In the genomic region with DNA sequence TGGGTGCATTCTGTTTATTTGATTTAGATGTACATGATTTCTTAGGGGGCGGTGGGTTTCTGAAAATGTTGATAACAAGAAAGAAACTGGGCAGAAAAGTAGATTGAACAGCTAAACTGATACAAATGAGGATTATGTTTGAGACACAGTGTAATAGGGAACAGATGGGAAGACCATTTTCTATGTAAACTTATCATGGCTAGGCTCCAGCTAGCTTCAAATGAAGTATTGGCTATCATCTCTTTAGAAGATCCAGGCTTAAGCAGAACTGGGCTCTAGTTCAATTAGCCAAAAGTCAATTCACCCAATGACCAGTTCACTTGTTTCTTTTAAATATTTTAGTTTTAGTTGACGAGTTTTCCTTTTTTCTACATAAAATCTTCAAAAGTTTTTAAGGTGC, we compare ENCODE assay signal across 21 cellular contexts.
"Had no signal": no experiment of that assay in that cellular context is flagged by ENCODE, and none has a peak within 500 bp of the region (broad histone marks: within the 10 kb centered on the region; RNA-seq: fewer than 3 reads in every experiment).

No MANE protein-coding gene starts in this region.

- FAIRE-seq: astrocyte, colon, keratinocyte had no signal

- H3K9me3 ChIP-seq: adrenal gland had no signal

- ATAC-seq: activated T-helper 17 cell treated with anti-CD3 and anti-CD28 coated beads, Interleukin-2, amount 50 U/mL, for 72 hours; effector memory CD8-positive, alpha-beta T cell; left colon; right cardiac atrium; WTC11 had no signal

- H3K4me1 ChIP-seq: adrenal gland, esophagus squamous epithelium, parathyroid adenoma, tibial artery had no signal

- H3K36me3 ChIP-seq: adrenal gland, esophagus squamous epithelium, tibial artery had no signal

- H3K27ac ChIP-seq: adrenal gland, dorsolateral prefrontal cortex, esophagus squamous epithelium, parathyroid adenoma, tibial artery had no signal

- DNase-seq: activated CD8-positive, alpha-beta memory T cell treated with anti-CD3 and anti-CD28 coated beads for 24 hours; activated CD8-positive, alpha-beta memory T cell treated with anti-CD3 and anti-CD28 coated beads, Interleukin-2, amount 50 U/mL, for 4 hours; activated T-cell treated with anti-CD3 and anti-CD28 coated beads, Interleukin-2, amount 50 U/mL, for 24 hours; adrenal gland; central memory CD4-positive, alpha-beta T cell; dorsolateral prefrontal cortex; effector memory CD8-positive, alpha-beta T cell; esophagus squamous epithelium; left colon; nephron progenitor cell; right cardiac atrium; stimulated activated CD4-positive, alpha-beta T cell treated with anti-CD3 and anti-CD28 coated beads, Interleukin-12 subunit alpha, Interleukin-12 subunit beta, amount 100 ng/mL, for 4 hours; stimulated activated CD4-positive, alpha-beta T cell treated with anti-CD3 and anti-CD28 coated beads, Interleukin-4, amount 100 ng/mL, for 4 hours; T1000; tibial artery had no signal

- H3K27me3 ChIP-seq: adrenal gland, esophagus squamous epithelium, tibial artery had no signal

- H3K4me3 ChIP-seq: adrenal gland, dorsolateral prefrontal cortex, esophagus squamous epithelium, tibial artery had no signal
